In genomic region chr20:45965169-45966002, GRCh38 we compare ENCODE assay signal across 1 cellular context.
TF ChIP-seq lines count a peak whose summit lies in the region.

No MANE protein-coding gene starts in this region.

TF ChIP-seq in GM12878, 131 proteins besides CTCF, POLR2A, EP300 and RAD21 (continued from another document):
- TF ChIP-seq BHLHE40 (IDR thresholded peaks at IDR 0.05; ENCODE audit: borderline replicate concordance in 1 of 2, low read depth in 2 of 2, low read length in 1 of 2): peak; percentile 54 to 62; a peak in 3 of 4 replicates
- TF ChIP-seq ELK1 (IDR thresholded peaks at IDR 0.05; ENCODE audit: low read depth, low read length): no peak
- TF ChIP-seq PRDM15 (CRISPR knock-in tag; IDR thresholded peaks at IDR 0.05): no peak
- TF ChIP-seq MTA2 (IDR thresholded peaks at IDR 0.05; ENCODE audit: low read depth): no peak
- peak; percentile 58 to 62; a peak in 3 of 4 replicates for TF ChIP-seq IKZF2 (IDR thresholded peaks at IDR 0.05)
- no peak for TF ChIP-seq PAX8 (IDR thresholded peaks at IDR 0.05)
- no peak for TF ChIP-seq ZBED1 (IDR thresholded peaks at IDR 0.05; ENCODE audit: borderline replicate concordance)
